Comparison of ENCODE assay signal across 1 cellular context in the genomic region with DNA sequence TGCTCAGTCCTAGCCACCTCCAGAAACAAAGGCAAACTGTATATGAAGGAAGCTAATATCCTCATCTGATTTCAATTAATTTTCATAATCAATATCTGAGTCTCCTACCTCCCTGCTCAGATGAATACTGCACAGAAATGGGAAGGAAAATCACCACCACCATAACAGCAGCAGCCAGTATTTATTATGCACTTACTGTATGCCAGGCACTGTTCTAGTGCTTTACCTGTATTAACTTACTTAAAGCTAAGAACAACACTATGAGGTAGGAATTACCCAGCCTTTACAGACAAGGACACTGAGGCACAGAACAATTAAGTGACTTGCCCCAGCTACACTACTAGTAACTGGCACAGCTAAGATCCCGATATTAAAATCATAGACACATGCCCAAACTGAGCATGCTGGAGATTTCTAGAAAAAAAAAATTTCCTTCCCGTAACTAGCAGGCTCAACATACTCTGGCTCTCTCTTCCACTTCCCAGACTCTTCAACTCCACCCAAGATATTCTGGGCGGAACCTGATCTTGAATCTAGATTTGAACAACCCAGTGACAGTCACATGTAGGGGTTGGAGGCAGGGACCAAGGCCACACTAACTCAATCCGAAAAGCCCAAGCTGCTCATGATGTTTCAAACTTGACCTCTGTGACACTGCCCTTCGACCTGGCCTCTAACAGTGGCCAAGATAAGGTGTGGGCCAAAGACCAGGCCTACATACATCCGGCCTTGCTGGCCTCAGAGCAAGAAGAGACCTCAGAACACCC.
TF ChIP-seq lines count a peak whose summit lies in the region.

No MANE protein-coding gene starts in this region.

TF ChIP-seq in liver, 16 proteins besides CTCF, POLR2A, EP300 and RAD21 (continued from another document):
- TF ChIP-seq REST (IDR thresholded peaks at IDR 0.05) (no peak), TAF1 (conservative IDR thresholded peaks at IDR 0.05) (no peak), ATF3 (IDR thresholded peaks at IDR 0.05) (no peak), SP1 (IDR thresholded peaks at IDR 0.05) (peak; percentile 85)
